ENCODE assay signal across 8 cellular contexts in the genomic region with DNA sequence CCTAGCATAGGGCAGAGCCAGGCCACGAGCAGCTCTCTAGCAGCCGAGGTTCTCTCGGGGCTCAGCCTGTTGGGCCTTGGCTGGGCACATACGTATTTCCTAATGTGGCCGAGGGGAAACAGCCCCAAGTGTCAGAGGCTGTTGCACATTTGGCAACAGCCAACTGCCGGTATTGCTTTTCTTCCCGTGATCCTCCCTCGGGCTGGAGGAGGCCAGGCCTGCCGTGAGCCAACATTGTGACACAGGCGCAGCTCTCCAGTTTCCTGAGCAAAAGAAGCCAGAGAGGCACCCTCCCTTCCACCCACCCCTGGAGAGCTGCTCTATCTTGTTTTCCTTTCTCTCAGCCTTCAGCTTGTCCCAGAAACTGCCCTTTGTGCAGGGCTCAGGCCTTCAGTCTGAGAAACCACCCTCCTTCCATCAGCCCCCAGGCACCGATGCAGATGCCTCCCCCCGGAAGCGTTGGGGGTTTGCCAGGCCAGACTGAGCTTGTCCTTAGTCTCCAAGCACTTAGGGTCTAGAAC. TPM values are rescaled to one million over a fixed set of nuclear protein-coding genes. Genes with fewer than 3 reads are reported as not detected.
DNase-seq lines count a peak whose midpoint lies in the region; ATAC-seq and TF ChIP-seq lines count a peak whose summit lies in the region.

No MANE protein-coding gene starts in this region.

- peak overlapping the region; percentile 80 for H3K27ac ChIP-seq in left ventricle myocardium inferior (replicated peaks)

- DNase-seq in CD1c-positive myeloid dendritic cell (ENCODE audit: extremely low spot score) (peak; percentile 67), astrocyte of the hippocampus (ENCODE audit: low read depth, low spot score) (peak; percentile 37), left ventricle myocardium inferior (peak; percentile 79), posterior cingulate gyrus (peak in 6 of 10 donors; percentile 24 to 89 (median 37)), GM10266 (ENCODE audit: extremely low spot score) (no peak), BE2C (no peak), EL (no peak)

- peaks cover 15% of the 10 kb centered on the region for H3K4me1 ChIP-seq in left ventricle myocardium inferior
- no peaks in the 10 kb centered on the region for H3K4me1 ChIP-seq in BE2C

- H3K9me3 ChIP-seq in left ventricle myocardium inferior (replicated peaks): no peaks in the 10 kb centered on the region
- no peaks in the 10 kb centered on the region for H3K9me3 ChIP-seq in BE2C

- TF ChIP-seq CTCF in left ventricle myocardium inferior (IDR thresholded peaks at IDR 0.05; ENCODE audit: borderline replicate concordance): no peak
- no peak for TF ChIP-seq CTCF in GM10266 (IDR thresholded peaks at IDR 0.05; ENCODE audit: control insufficient read depth, insufficient read depth, low read depth, missing control alignments)
- TF ChIP-seq CTCF in BE2C (IDR thresholded peaks at IDR 0.05; ENCODE audit: low read depth, low read length): no peak

- no peak for ATAC-seq in GM21528 (IDR thresholded peaks at IDR 0.05; ENCODE audit: low FRiP score, unreplicated experiment)

- intact Hi-C loops in left ventricle myocardium inferior (cut with micrococcal nuclease): no loop called here
- intact Hi-C loops in posterior cingulate gyrus (cut with DNase I): no loop called here

- H3K4me3 ChIP-seq in left ventricle myocardium inferior (no peak overlapping the region), BE2C (ENCODE audit: low read depth, low read length) (no peak overlapping the region)

- H3K36me3 ChIP-seq in left ventricle myocardium inferior: no peaks in the 10 kb centered on the region
- H3K36me3 ChIP-seq in BE2C: no peaks in the 10 kb centered on the region

- H3K27me3 ChIP-seq in left ventricle myocardium inferior (ENCODE audit: low read depth): peaks cover 25% of the 10 kb centered on the region
- peaks cover 4% of the 10 kb centered on the region; the same call in 1 of the 2 replicates for H3K27me3 ChIP-seq in BE2C

RNA-seq across cellular contexts. Expression of a gene that starts 5.1 kb away (rescaled TPM):
- total RNA-seq in left ventricle myocardium inferior: not detected
- polyA plus RNA-seq in BE2C (2012; ENCODE audit: insufficient read depth, insufficient read length, low read depth): not detected

RNA-seq across cellular contexts. Expression of a gene that starts 38.3 kb away (rescaled TPM):
- total RNA-seq in left ventricle myocardium inferior: 7.1 TPM
- not detected for polyA plus RNA-seq in BE2C (2012; ENCODE audit: insufficient read depth, insufficient read length, low read depth)

RNA-seq across cellular contexts. Expression of a gene that starts 47.5 kb away (rescaled TPM):
- 0.19 TPM for total RNA-seq in left ventricle myocardium inferior
- 0.29 TPM for polyA plus RNA-seq in BE2C (2012; ENCODE audit: insufficient read depth, insufficient read length, low read depth)

Comparison
In these comparisons a context has a peak if more than half of its experiments do, and no peak if none do; other contexts are left out.
1. DNase-seq: peak in CD1c-positive myeloid dendritic cell (single experiment), astrocyte of the hippocampus (single experiment), left ventricle myocardium inferior (single experiment) and posterior cingulate gyrus (6 of 10); none in GM10266 (single experiment), BE2C (single experiment) and EL (single experiment).